In the genomic region with DNA sequence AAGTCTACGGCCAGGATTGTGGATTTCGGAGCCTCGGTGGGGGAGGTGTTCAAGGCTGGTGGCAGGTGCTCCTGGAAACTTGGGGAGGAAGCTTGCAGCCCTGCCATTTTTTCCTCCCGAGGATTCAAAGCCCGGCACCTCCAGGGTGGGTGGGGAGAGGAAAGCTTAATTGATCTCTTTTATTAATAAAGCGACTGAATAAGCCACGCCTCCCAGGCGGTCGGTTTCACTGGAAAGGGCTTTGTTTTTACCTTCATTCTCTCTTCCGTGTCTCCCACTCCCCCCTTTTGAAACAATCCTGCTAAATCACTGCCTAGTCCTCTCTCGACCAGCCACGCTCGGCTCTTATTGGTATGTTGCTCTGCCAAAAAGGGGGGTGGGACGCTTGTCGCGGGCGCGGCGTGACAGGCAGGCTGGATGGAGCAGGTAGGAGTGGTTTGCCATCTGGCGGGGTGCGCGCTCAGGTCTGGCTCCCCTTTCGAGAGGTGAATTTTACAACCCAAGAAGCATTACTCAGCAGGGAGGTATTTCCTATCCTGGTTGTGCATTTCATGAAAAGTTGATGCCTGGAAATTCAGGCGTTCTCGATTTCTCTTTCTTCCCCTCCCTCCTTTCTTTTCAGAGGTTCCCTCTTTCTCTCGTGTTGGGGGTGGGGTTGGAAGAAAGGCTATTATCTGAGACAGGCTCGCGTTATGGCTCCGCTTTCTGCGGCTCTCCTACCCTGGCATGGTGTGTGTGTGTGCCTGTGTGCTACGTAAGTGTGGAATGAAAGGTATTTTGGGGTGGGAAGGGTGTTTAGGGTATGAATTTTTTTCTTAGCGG, we compare ENCODE assay signal across 8 cellular contexts. TPM values are rescaled to one million over a fixed set of nuclear protein-coding genes. Genes with fewer than 3 reads are reported as not detected.
A peak's percentile ranks its signal among the peaks of the same experiment; 100 is the strongest.
DNase-seq lines count a peak whose midpoint lies in the region; ATAC-seq and TF ChIP-seq lines count a peak whose summit lies in the region.

No MANE protein-coding gene starts in this region.

- POLR2A ChIA-PET in CD8-positive, alpha-beta memory T cell (lab: Charles Lee) = no interaction called here

- peak overlapping the region; percentile 56 for H3K4me3 ChIP-seq in CD8-positive, alpha-beta memory T cell (ENCODE audit: low read length)
- H3K4me3 ChIP-seq in SJSA1 (peak overlapping the region; percentile 94), iPS-11a (ENCODE audit: low read depth, low read length) (peak overlapping the region; percentile 81), sigmoid colon (peak overlapping the region; percentile 50 to 83 (median 78))

- H3K36me3 ChIP-seq in CD8-positive, alpha-beta memory T cell (ENCODE audit: insufficient read depth, low read length) = no peaks in the 10 kb centered on the region
- H3K36me3 ChIP-seq in SJSA1 (peaks cover 8% of the 10 kb centered on the region), sigmoid colon (no peaks in the 10 kb centered on the region)

- TF ChIP-seq POLR2A in sigmoid colon (IDR thresholded peaks at IDR 0.05) = no peak

- intact Hi-C loops in sigmoid colon (cut with DNase I) = loop anchor here (5.0 to 10.0 kb wide), 3 partner anchors 209 to 423 kb away; a partner anchor contains a TSS

- H3K27ac Mint-ChIP-seq in CD8-positive, alpha-beta memory T cell = peak overlapping the region in 6 of 8 donors; percentile 20 to 84 (median 80)

- no peaks in the 10 kb centered on the region for H3K9me3 Mint-ChIP-seq in CD8-positive, alpha-beta memory T cell

- H3K4me3 Mint-ChIP-seq in CD8-positive, alpha-beta memory T cell = peak overlapping the region; percentile 82 to 97 (median 89)

- CTCF ChIA-PET in CD8-positive, alpha-beta memory T cell (lab: Charles Lee) = interaction anchor here (0.9 kb wide), 2 partner anchors 11 to 77 kb away, joined by 3 read pairs; no protein-coding TSS in a partner anchor

- no peaks in the 10 kb centered on the region for H3K27me3 ChIP-seq in CD8-positive, alpha-beta memory T cell (ENCODE audit: insufficient read depth, low read length, poor library complexity, severe bottlenecking)
- H3K27me3 ChIP-seq in SJSA1 (replicated peaks) = no peaks in the 10 kb centered on the region
- H3K27me3 ChIP-seq in sigmoid colon = no peaks in the 10 kb centered on the region

- peaks cover 11 to 40% of the 10 kb centered on the region in 2 donors for H3K27me3 Mint-ChIP-seq in CD8-positive, alpha-beta memory T cell

- no peak for ATAC-seq in HG02623 (IDR thresholded peaks at IDR 0.05; ENCODE audit: unreplicated experiment)

- TF ChIP-seq CTCF in sigmoid colon (IDR thresholded peaks at IDR 0.05) = no peak

- DNase-seq in CD8-positive, alpha-beta memory T cell = peak in 4 of 5 donors; percentile 3 to 42 (median 8)
- DNase-seq in HuH-7 (ENCODE audit: low spot score) (peak; percentile 15), SJSA1 (ENCODE audit: low read depth in 1 of 2, low spot score in 2 of 2) (peak; percentile 50 to 60), sigmoid colon (no peak), OCI-M2 (lab: John Stamatoyannopoulos, UW; ENCODE audit: unreplicated experiment) (no peak)

- no peak for TF ChIP-seq EP300 in sigmoid colon (IDR thresholded peaks at IDR 0.05)

- H3K4me1 Mint-ChIP-seq in CD8-positive, alpha-beta memory T cell = peaks cover 23 to 37% (median 28%) of the 10 kb centered on the region in 3 donors

- peaks cover 12% of the 10 kb centered on the region for H3K4me1 ChIP-seq in CD8-positive, alpha-beta memory T cell (ENCODE audit: insufficient read depth, low read length)
- H3K4me1 ChIP-seq in SJSA1 (replicated peaks) (peaks cover 42% of the 10 kb centered on the region), sigmoid colon (peaks cover 0 to 34% (median 22%) of the 10 kb centered on the region in 4 donors)

- peak overlapping the region; percentile 16 for H3K27ac ChIP-seq in CD8-positive, alpha-beta memory T cell (ENCODE audit: low read depth, low read length)
- H3K27ac ChIP-seq in SJSA1 (peak overlapping the region; percentile 60), angular gyrus (ENCODE audit: low read depth, low read length) (peak overlapping the region; percentile 55), sigmoid colon (peak overlapping the region; percentile 75 to 90 (median 87))

- H3K9me3 ChIP-seq in CD8-positive, alpha-beta memory T cell (ENCODE audit: low read length) = no peaks in the 10 kb centered on the region
- 0 out of 2 replicates have a peak, but pooled peaks cover 3% of the 10 kb centered on the region for H3K9me3 ChIP-seq in SJSA1 (replicated peaks)
- H3K9me3 ChIP-seq in sigmoid colon = no peaks in the 10 kb centered on the region

- 2 to 3% methylated on average over 32 of the region's 32 CpGs for WGBS in sigmoid colon, 2 donors

- peaks cover 0 to 2% (median 1%) of the 10 kb centered on the region in 3 donors for H3K36me3 Mint-ChIP-seq in CD8-positive, alpha-beta memory T cell

RNA-seq across cellular contexts. Expression of a gene that starts 1.4 kb away (rescaled TPM):
- total RNA-seq in CD8-positive, alpha-beta memory T cell = 1 to 10 TPM; 3.0 to 4.1 TPM
- polyA plus RNA-seq in CD8-positive, alpha-beta memory T cell = 1.4 TPM
- 31.7 and 36.0 TPM in 2 replicates for total RNA-seq in SJSA1 (2014; rRNA removed; shearing (Covaris generic))
- 10 to 100 TPM; 52.0 to 62.9 (median 55.9) TPM for total RNA-seq in sigmoid colon
- 100 to 1,000 TPM in 1 of 3 donors, 10 to 100 TPM in 2; 56.1 to 104 (median 64.3) TPM for polyA plus RNA-seq in sigmoid colon

Comparison
In these comparisons a context has a peak if more than half of its experiments do, and no peak if none do; other contexts are left out.
1. DNase-seq: peak in CD8-positive, alpha-beta memory T cell (4 of 5), HuH-7 (single experiment) and SJSA1 (2 of 2); none in sigmoid colon (single experiment) and OCI-M2 (single experiment).
2. H3K27ac ChIP-seq: peak in every context shown above with its lines; median percentile 87 in sigmoid colon; 60 in SJSA1; 55 in angular gyrus; 16 in CD8-positive, alpha-beta memory T cell.
3. Peak in every context shown above with its lines, with median percentiles within 50 percentile points of each other: H3K4me3 ChIP-seq.